11 cellular contexts compared by ENCODE assay signal in the genomic region with DNA sequence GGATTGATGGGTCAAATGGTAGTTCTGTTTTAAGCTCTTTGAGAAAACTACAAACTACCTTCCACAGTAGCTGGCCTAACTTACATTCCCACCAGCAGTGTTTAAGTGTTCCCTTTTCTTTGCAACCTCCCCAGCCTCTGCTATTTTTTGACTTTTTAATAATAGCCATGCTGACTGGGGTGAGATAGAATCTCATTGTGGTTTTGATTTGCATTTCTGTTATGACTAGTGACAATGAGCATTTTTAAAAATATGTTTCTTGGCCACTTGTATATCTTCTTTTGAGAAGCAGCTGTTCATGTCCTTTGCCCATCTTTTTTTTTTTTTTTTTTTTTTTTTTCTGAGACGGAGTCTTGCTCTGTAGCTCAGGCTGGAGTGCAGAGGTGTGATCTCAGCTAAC.
A peak's percentile ranks its signal among the peaks of the same experiment; 100 is the strongest.
DNase-seq lines count a peak whose midpoint lies in the region; ATAC-seq and TF ChIP-seq lines count a peak whose summit lies in the region.
"Had no signal": no experiment of that assay in that cellular context is flagged by ENCODE, and none has a peak within 500 bp of the region (broad histone marks: within the 10 kb centered on the region; RNA-seq: fewer than 3 reads in every experiment).

No MANE protein-coding gene starts in this region.

- WGBS in testis, 2 donors: 83% methylated on average over 1 of the region's 1 CpG

- H3K4me3 ChIP-seq in Loucy (ENCODE audit: low read length, poor library complexity, severe bottlenecking) (peak overlapping the region; percentile 19), testis (no peak overlapping the region)

- H3K27me3 ChIP-seq in Loucy (ENCODE audit: insufficient read depth, low read length, poor library complexity, severe bottlenecking) (no peaks in the 10 kb centered on the region), testis (no peaks in the 10 kb centered on the region)

- H3F3A ChIP-seq in Loucy (ENCODE audit: low read depth): no peaks in the 10 kb centered on the region

- peak overlapping the region; percentile 24 for H3K9ac ChIP-seq in Loucy (ENCODE audit: low read depth, low read length, poor library complexity, severe bottlenecking)

- H3K36me3 ChIP-seq in Loucy (ENCODE audit: insufficient read depth, low read length): no peaks in the 10 kb centered on the region
- no peaks in the 10 kb centered on the region for H3K36me3 ChIP-seq in testis (ENCODE audit: low read depth, missing control alignments)

- no peak overlapping the region for H3K27ac ChIP-seq in testis

- ATAC-seq in GM19328 (IDR thresholded peaks at IDR 0.05; ENCODE audit: unreplicated experiment) (peak; percentile 93), HG02763 (IDR thresholded peaks at IDR 0.05; ENCODE audit: unreplicated experiment) (peak; percentile 81)
- ATAC-seq: effector memory CD8-positive, alpha-beta T cell; HepG2; natural killer cell treated with Interleukin-12 subunit alpha and Interleukin-12 subunit beta and Interleukin-15 and Interleukin-18, amount 100 ng/mL, for 72 hours had no signal

- intact Hi-C loops in testis (cut with DNase I; ENCODE audit: low total_unique reads): loop anchor here (10.0 kb wide), 2 partner anchors 135 to 185 kb away; no protein-coding TSS in a partner anchor

- no peaks in the 10 kb centered on the region for H3K9me2 ChIP-seq in Loucy (replicated peaks; ENCODE audit: low read depth, low read length)

- peak overlapping the region; percentile 13 for H3K4me2 ChIP-seq in Loucy (ENCODE audit: low read depth, low read length, poor library complexity, severe bottlenecking)

- H3K79me2 ChIP-seq in Loucy (ENCODE audit: insufficient read depth, low read length): no peaks in the 10 kb centered on the region

- no peaks in the 10 kb centered on the region for H3K9me3 ChIP-seq in Loucy (ENCODE audit: insufficient read depth, low read depth, low read length)
- no peaks in the 10 kb centered on the region for H3K9me3 ChIP-seq in testis

- TF ChIP-seq CTCF in Loucy (conservative IDR thresholded peaks at IDR 0.05; ENCODE audit: low read length): no peak
- no peak for TF ChIP-seq CTCF in testis (IDR thresholded peaks at IDR 0.05)

- H3K4me1 ChIP-seq in Loucy (ENCODE audit: insufficient read depth, low read length, poor library complexity, severe bottlenecking) (peaks cover 17% of the 10 kb centered on the region), testis (no peaks in the 10 kb centered on the region)

- H2AFZ ChIP-seq in Loucy (ENCODE audit: low read length): peak overlapping the region; percentile 58; the same call in 1 of the 2 replicates

- DNase-seq in stromal cell of bone marrow (ENCODE audit: low read depth): peak; percentile 45
- DNase-seq in testis: no peak
- no peak for DNase-seq in cerebellar nuclear complex (lab: John Stamatoyannopoulos, UW)
- no peak for DNase-seq in activated T-cell treated with anti-CD3 and anti-CD28 coated beads, Interleukin-2, amount 50 U/mL, for 48 hours
- DNase-seq: activated gamma-delta T cell treated with Interleukin-2 at 50 U/mL for 16 hours; effector memory CD8-positive, alpha-beta T cell had no signal

- no peak for TF ChIP-seq POLR2A in testis (IDR thresholded peaks at IDR 0.05)

- H4K20me1 ChIP-seq in Loucy (ENCODE audit: insufficient read depth, low read length, poor library complexity, severe bottlenecking): no peaks in the 10 kb centered on the region
